ENCODE assay signal across 8 cellular contexts in the genomic region with DNA sequence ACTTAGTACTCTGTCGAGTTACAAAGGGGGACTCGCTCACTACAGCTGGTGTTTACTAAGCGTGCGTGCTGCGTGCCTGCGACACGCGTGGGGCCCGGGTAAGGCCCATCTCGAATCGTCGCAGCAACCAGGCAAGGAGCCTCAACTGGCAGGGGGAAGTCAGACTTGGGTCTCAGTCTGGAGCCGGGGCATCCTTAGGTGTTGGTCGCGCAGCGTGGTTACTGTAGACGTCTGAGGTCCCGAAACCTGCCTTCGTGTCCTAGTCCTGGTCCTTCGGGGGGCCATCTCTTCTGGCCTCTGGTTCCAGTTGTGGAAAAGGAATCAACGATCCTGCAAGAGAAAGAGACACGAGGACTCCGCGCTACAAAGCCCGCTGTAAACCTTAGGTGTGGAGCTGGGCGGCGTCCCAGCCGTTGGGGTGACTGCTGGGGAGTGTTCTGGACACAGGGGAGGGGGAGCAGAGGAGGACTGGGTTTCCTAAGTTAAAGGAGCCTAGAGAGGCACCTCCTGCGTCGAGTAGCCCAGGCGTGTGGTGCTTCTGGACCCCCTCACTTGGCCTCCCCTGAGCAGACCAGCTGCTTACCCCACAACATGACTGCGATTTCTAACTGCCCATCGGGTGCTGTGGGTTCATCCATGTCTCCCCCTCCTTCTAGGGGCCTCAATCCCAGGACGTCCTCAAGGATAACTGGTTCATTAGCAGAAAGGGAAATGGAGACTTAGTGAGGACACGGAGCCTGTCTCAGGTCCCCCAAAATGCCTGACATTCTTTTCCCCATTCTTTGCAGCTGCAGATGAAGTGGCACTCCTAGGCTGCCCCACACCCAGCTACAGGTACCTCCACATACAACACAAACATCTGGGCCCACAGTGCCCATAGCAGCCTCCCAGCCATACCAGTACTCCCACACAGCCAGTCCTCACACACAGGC. TPM values are rescaled to one million over a fixed set of nuclear protein-coding genes. Genes with fewer than 3 reads are reported as not detected.
DNase-seq lines count a peak whose midpoint lies in the region; ATAC-seq, FAIRE-seq and TF ChIP-seq lines count a peak whose summit lies in the region.

No MANE protein-coding gene starts in this region.

- H3K27me3 ChIP-seq in BLaER1 (peaks cover 82% of the 10 kb centered on the region), PC-3 (ENCODE audit: low read length) (peaks cover 38% of the 10 kb centered on the region)

- TF ChIP-seq POLR2A in H54 (IDR thresholded peaks at IDR 0.05; ENCODE audit: low read depth, low read length): no peak

- H3K4me3 ChIP-seq in BLaER1 (peak overlapping the region; percentile 69), PC-3 (ENCODE audit: low read length) (peak overlapping the region; percentile 67; the same call in 1 of the 2 replicates), fibroblast of the aortic adventitia (ENCODE audit: low read depth, low read length) (peak overlapping the region; percentile 44)

- no TSS peak for BruUV-seq in PC-3 (replicated peaks; lab: Mats Ljungman, UMichigan)

- no peaks in the 10 kb centered on the region for H3K36me3 ChIP-seq in BLaER1
- H3K36me3 ChIP-seq in PC-3 (ENCODE audit: low read depth, low read length): no peaks in the 10 kb centered on the region

- H3K27ac Mint-ChIP-seq in osteocyte (ENCODE audit: unreplicated experiment): no peak overlapping the region

- POLR2A ChIA-PET in PC-3 (lab: Charles Lee; ENCODE audit: unreplicated experiment): no interaction called here

- peaks cover 13% of the 10 kb centered on the region for H3K4me1 Mint-ChIP-seq in osteocyte (ENCODE audit: unreplicated experiment)

- H3K4me1 ChIP-seq in BLaER1: peaks cover 66% of the 10 kb centered on the region
- H3K4me1 ChIP-seq in PC-3 (ENCODE audit: insufficient read depth, low read length): peaks cover 27% of the 10 kb centered on the region

- H3K9ac ChIP-seq in BLaER1 (no peak overlapping the region), PC-3 (ENCODE audit: low read length) (no peak overlapping the region)

- no peak for DNase-seq in PC-3
- DNase-seq in fibroblast of the aortic adventitia (ENCODE audit: low read depth): no peak
- no peak for DNase-seq in osteocyte (ENCODE audit: extremely low spot score, unreplicated experiment)
- no peak for DNase-seq in H54 (ENCODE audit: insufficient read length, low spot score)
- DNase-seq in NCI-H2081 (lab: John Stamatoyannopoulos, UW): no peak
- DNase-seq in NCI-H226: no peak

- no peaks in the 10 kb centered on the region for H3F3A ChIP-seq in PC-3 (ENCODE audit: low read length, unreplicated experiment)

- H3K9me3 ChIP-seq in BLaER1 (no peaks in the 10 kb centered on the region), PC-3 (ENCODE audit: low read length) (no peaks in the 10 kb centered on the region)

- TF ChIP-seq CTCF in PC-3 (conservative IDR thresholded peaks at IDR 0.05; ENCODE audit: low read depth, low read length) (no peak), fibroblast of the aortic adventitia (IDR thresholded peaks at IDR 0.05; ENCODE audit: insufficient read depth, low read length) (no peak), osteocyte (IDR thresholded peaks at IDR 0.05) (no peak)

- H2AFZ ChIP-seq in PC-3 (ENCODE audit: low read length): peak overlapping the region; percentile 93; the same call in 1 of the 2 replicates

- intact Hi-C loops in PC-3 (cut with micrococcal nuclease): no loop called here

- H3K4me2 ChIP-seq in BLaER1 (peak overlapping the region; percentile 92), PC-3 (ENCODE audit: low read length) (peak overlapping the region; percentile 98)

- no peaks in the 10 kb centered on the region for H3K79me2 ChIP-seq in PC-3 (ENCODE audit: low read length)

- no peaks in the 10 kb centered on the region for H3K9me3 Mint-ChIP-seq in osteocyte (ENCODE audit: unreplicated experiment)

- CTCF ChIA-PET in PC-3 (lab: Charles Lee): no interaction called here

- ATAC-seq in PC-3 (no peak), HG03378 (IDR thresholded peaks at IDR 0.05; ENCODE audit: unreplicated experiment) (no peak)

- peaks cover 25% of the 10 kb centered on the region for H3K27me3 Mint-ChIP-seq in osteocyte (ENCODE audit: unreplicated experiment)

- H4K20me1 ChIP-seq in BLaER1: peaks cover 57% of the 10 kb centered on the region
- no peaks in the 10 kb centered on the region for H4K20me1 ChIP-seq in PC-3 (ENCODE audit: low read length)

- H3K4me3 Mint-ChIP-seq in osteocyte (ENCODE audit: unreplicated experiment): peak overlapping the region; percentile 64

- H3K9me2 ChIP-seq in PC-3 (replicated peaks; ENCODE audit: low read length): no peaks in the 10 kb centered on the region

- FAIRE-seq in H54 (lab: Jason Lieb, UNC): no peak

- H3K27ac ChIP-seq in BLaER1 (no peak overlapping the region), PC-3 (ENCODE audit: low read length) (no peak overlapping the region)

- no peaks in the 10 kb centered on the region for H3K36me3 Mint-ChIP-seq in osteocyte (ENCODE audit: unreplicated experiment)

RNA-seq across cellular contexts. Expression of gene WNT11, which starts 4.9 kb away (rescaled TPM):
- total RNA-seq in PC-3 (2014; rRNA removed): 0.40 and 1.6 TPM in 2 replicates
- total RNA-seq in fibroblast of the aortic adventitia (ENCODE audit: low replicate concordance): 1.2 TPM in 1 of 2 replicates, not detected in the other
- 3.2 and 4.1 TPM in 2 replicates for total RNA-seq in osteocyte
